Comparison of ENCODE assay signal across 30 cellular contexts in the genomic region with DNA sequence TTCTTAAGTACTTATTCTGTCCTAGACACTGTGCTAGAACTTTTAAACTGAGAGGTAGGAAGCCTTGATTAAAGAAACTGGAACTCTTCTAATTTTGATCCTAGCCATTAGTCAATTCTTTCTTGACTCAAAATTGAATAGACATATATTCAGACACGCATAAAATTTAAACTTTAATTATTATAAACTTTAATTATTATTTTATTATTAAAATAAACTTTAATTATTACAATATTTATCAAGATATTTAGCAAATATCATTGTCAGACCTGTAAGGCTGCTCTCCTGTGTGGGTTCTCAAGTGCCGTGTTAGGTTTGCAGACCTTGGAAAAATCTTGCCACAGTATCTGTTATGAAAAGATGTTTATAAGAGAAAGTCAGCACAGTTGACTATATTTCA.
"Had no signal": no experiment of that assay in that cellular context is flagged by ENCODE, and none has a peak within 500 bp of the region (broad histone marks: within the 10 kb centered on the region; RNA-seq: fewer than 3 reads in every experiment).

No MANE protein-coding gene starts in this region.

- H3K4me3 ChIP-seq: body of pancreas, breast epithelium had no signal

- FAIRE-seq: astrocyte, TTC549 had no signal

- H3K27me3 ChIP-seq: body of pancreas, brain microvascular endothelial cell, breast epithelium had no signal

- H3K27ac ChIP-seq: body of pancreas, brain microvascular endothelial cell, breast epithelium, VCaP had no signal

- H3K9me3 ChIP-seq: body of pancreas, breast epithelium had no signal

- DNase-seq: activated CD4-positive, alpha-beta memory T cell treated with anti-CD3 and anti-CD28 coated beads, Interleukin-2, amount 10 ng/mL, durations not matched to agents 7 days and 5 days; activated CD4-positive, alpha-beta T cell treated with anti-CD3 and anti-CD28 coated beads for 1 hour; activated CD4-positive, alpha-beta T cell treated with anti-CD3 and anti-CD28 coated beads for 36 hours; activated CD4-positive, alpha-beta T cell treated with anti-CD3 and anti-CD28 coated beads for 48 hours; activated CD4-positive, alpha-beta T cell treated with anti-CD3 and anti-CD28 coated beads, Interleukin-2, amount 10 ng/mL, durations not matched to agents 7 days and 5 days; activated CD4-positive, alpha-beta T cell treated with anti-CD3 and anti-CD28 coated beads, Interleukin-2, amount 50 U/mL, for 48 hours; activated CD4-positive, CD25-positive, alpha-beta regulatory T cell; activated CD8-positive, alpha-beta memory T cell treated with anti-CD3 and anti-CD28 coated beads for 24 hours; activated CD8-positive, alpha-beta memory T cell treated with anti-CD3 and anti-CD28 coated beads, Interleukin-2, amount 10 ng/mL, durations not matched to agents 7 days and 5 days; activated CD8-positive, alpha-beta memory T cell treated with anti-CD3 and anti-CD28 coated beads, Interleukin-2, amount 50 U/mL, for 48 hours; activated CD8-positive, alpha-beta T cell treated with anti-CD3 and anti-CD28 coated beads, Interleukin-2, amount 10 ng/mL, durations not matched to agents 7 days and 5 days; activated effector memory CD4-positive, alpha-beta T cell treated with Interleukin-2 at 50 U/mL for 16 hours; activated gamma-delta T cell; activated naive CD4-positive, alpha-beta T cell treated with anti-CD3 and anti-CD28 coated beads, Interleukin-2, amount 10 ng/mL, durations not matched to agents 7 days and 5 days; activated naive CD4-positive, alpha-beta T cell treated with Interleukin-2 at 50 U/mL for 16 hours; activated naive CD8-positive, alpha-beta T cell treated with anti-CD3 and anti-CD28 coated beads, Interleukin-2, amount 10 ng/mL, durations not matched to agents 7 days and 5 days; activated naive CD8-positive, alpha-beta T cell treated with anti-CD3 and anti-CD28 coated beads, Interleukin-2, amount 50 U/mL, for 24 hours; activated T-cell treated with anti-CD3 and anti-CD28 coated beads, Interleukin-2, amount 50 U/mL, for 24 hours; activated T-cell treated with anti-CD3 and anti-CD28 coated beads, Interleukin-2, amount 50 U/mL, for 48 hours; aorta; body of pancreas; brain microvascular endothelial cell; central memory CD4-positive, alpha-beta T cell; T-helper 1 cell; T-helper 2 cell; T-helper 9 cell had no signal

- H3K4me1 ChIP-seq: breast epithelium had no signal

- H3K36me3 ChIP-seq: brain microvascular endothelial cell, breast epithelium had no signal
